Comparison of ENCODE assay signal across 8 cellular contexts in the genomic region with DNA sequence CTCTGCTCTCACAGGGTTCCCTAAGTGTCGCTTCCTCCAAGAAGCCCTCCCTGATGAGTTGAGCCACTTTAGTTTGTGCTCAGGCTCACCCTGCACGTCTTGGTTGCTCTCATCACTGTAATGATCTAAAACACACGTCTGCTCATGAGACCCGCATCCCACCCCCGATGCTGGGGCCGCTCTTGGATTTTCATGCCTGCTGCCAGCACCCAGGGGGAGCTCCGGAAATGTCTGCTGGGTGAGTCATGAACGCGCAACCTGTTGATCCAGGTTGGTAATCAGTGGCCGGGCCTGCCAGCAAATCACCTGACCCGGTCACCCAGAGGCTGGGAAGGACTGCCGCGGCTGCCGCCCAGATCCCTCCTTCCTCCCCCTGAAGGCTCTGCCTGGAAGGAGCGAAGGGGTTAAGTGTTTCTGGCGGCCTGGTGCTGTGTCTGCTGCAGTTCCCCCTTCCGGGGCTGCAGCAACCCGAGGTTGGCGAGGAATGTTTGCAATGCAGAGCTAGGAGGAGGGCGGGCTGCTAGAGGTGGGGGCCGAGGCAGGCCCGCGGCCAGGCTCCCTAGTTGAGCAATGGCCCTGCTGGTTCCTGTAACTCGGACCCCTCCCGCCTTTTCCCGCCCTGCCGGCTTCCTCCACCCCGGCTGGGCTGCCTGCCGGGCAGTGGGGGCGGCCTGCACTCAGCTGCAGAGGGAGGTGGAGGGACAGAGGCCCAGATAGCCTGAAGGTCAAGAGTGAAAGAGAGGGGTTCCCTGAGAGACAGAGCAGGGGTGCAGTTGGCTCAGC.
A peak's percentile ranks its signal among the peaks of the same experiment; 100 is the strongest.
DNase-seq lines count a peak whose midpoint lies in the region; ATAC-seq and TF ChIP-seq lines count a peak whose summit lies in the region.

No MANE protein-coding gene starts in this region.

- WGBS in sigmoid colon, 2 donors: 10 to 16% methylated on average over 30 of the region's 30 CpGs

- POLR2A ChIA-PET in AG04450 (lab: Yijun Ruan, JAX): interaction anchor here (0.6 to 3.1 kb wide), 11 partner anchors 14 to 216 kb away, joined by 3 to 20 read pairs (median 4); partner anchors contain the start of gene IER5L

- TF ChIP-seq CTCF in AG04450 (IDR thresholded peaks at IDR 0.05; ENCODE audit: low read depth, low read length): 0 out of 2 replicates have a peak, but pooled peaks have one; percentile 2
- TF ChIP-seq CTCF in cardiac fibroblast (IDR thresholded peaks at IDR 0.05; ENCODE audit: low read depth, low read length): no peak
- TF ChIP-seq CTCF in sigmoid colon (IDR thresholded peaks at IDR 0.05): no peak

- ATAC-seq in GM18520 (IDR thresholded peaks at IDR 0.05; ENCODE audit: unreplicated experiment): no peak

- H3K9me3 ChIP-seq in AG04450 (ENCODE audit: control insufficient read depth, insufficient read depth, low read length): peaks cover 11% of the 10 kb centered on the region
- no peaks in the 10 kb centered on the region for H3K9me3 ChIP-seq in HAP-1
- H3K9me3 ChIP-seq in iPS-18c (ENCODE audit: control insufficient read depth, insufficient read depth, low read length): no peaks in the 10 kb centered on the region
- peaks cover 0 to 3% (median 0%) of the 10 kb centered on the region in 4 donors for H3K9me3 ChIP-seq in sigmoid colon

- H3K4me3 ChIP-seq in AG04450 (ENCODE audit: low read depth, low read length) (peak overlapping the region; percentile 12; the same call in 1 of the 2 replicates), HAP-1 (no peak overlapping the region), cardiac fibroblast (replicated peaks in 1 of 2; ENCODE audit: low read depth in 2 of 2, low read length in 2 of 2) (peak overlapping the region in 1 of 2 donors; percentile 1), iPS-18c (ENCODE audit: insufficient read depth, low read depth, low read length) (peak overlapping the region; percentile 25; the same call in 1 of the 2 replicates), sigmoid colon (peak overlapping the region in 3 of 4 donors; percentile 20 to 29 (median 23))

- DNase-seq in AG04450 (ENCODE audit: low read depth, low spot score) (peak; percentile 87), HAP-1 (ENCODE audit: low spot score in 2 of 2) (peak; percentile 21 to 68), SHP77 (lab: John Stamatoyannopoulos, UW) (peak; percentile 70 to 71), cardiac fibroblast (ENCODE audit: low read depth in 2 of 2) (peak; percentile 92 to 99), sigmoid colon (peak; percentile 96), NCI-H446 treated with DMSO at 0.1 percent for 48 hours (lab: John Stamatoyannopoulos, UW) (no peak)

- TF ChIP-seq POLR2A in sigmoid colon (IDR thresholded peaks at IDR 0.05): no peak

- H3K36me3 ChIP-seq in HAP-1 (replicated peaks) (no peaks in the 10 kb centered on the region), sigmoid colon (no peaks in the 10 kb centered on the region)

- intact Hi-C loops in sigmoid colon (cut with DNase I): loop anchor here (5.0 kb wide), 2 partner anchors 78 to 157 kb away; partner anchors contain the start of gene IER5L

- in situ Hi-C loops in HAP-1 (cut with MboI; ENCODE audit: low sequenced_read_pairs): no loop called here

- peak in 3 of 4 donors; percentile 5 to 65 (median 15) for TF ChIP-seq EP300 in sigmoid colon (IDR thresholded peaks at IDR 0.05)

- CTCF ChIA-PET in AG04450 (lab: Charles Lee): no interaction called here

- H3K27me3 ChIP-seq in AG04450 (ENCODE audit: control insufficient read depth, insufficient read depth, low read length) (no peaks in the 10 kb centered on the region), HAP-1 (ENCODE audit: low read depth) (no peaks in the 10 kb centered on the region), sigmoid colon (no peaks in the 10 kb centered on the region)

- peaks cover 12% of the 10 kb centered on the region for H3K4me1 ChIP-seq in HAP-1
- peaks cover 0 to 51% (median 40%) of the 10 kb centered on the region in 4 donors for H3K4me1 ChIP-seq in sigmoid colon

- H3K27ac ChIP-seq in AG04450 (ENCODE audit: low read depth, low read length) (peak overlapping the region; percentile 86), sigmoid colon (peak overlapping the region; percentile 84 to 89 (median 87))
